In genomic region chr18:65527879-65528633, GRCh38 we compare ENCODE assay signal across 24 cellular contexts.
DNase-seq lines count a peak whose midpoint lies in the region; ATAC-seq and TF ChIP-seq lines count a peak whose summit lies in the region.
"Had no signal": no experiment of that assay in that cellular context is flagged by ENCODE, and none has a peak within 500 bp of the region (broad histone marks: within the 10 kb centered on the region; RNA-seq: fewer than 3 reads in every experiment).

No MANE protein-coding gene starts in this region.

- TF ChIP-seq CTCF in glutamatergic neuron (IDR thresholded peaks at IDR 0.05; ENCODE audit: partially characterized antibody, unreplicated experiment) (no peak), WTC11 (IDR thresholded peaks at IDR 0.05) (no peak)

- peak overlapping the region; percentile 82 for H3K27ac Mint-ChIP-seq in glutamatergic neuron (ENCODE audit: unreplicated experiment)
- H3K27ac Mint-ChIP-seq in WTC11: no peak overlapping the region
- H3K27ac Mint-ChIP-seq: activated CD4-positive, alpha-beta T cell treated with anti-CD3 and anti-CD28 coated beads, Interleukin-2, amount 10 ng/mL, durations not matched to agents 7 days and 5 days; activated naive CD8-positive, alpha-beta T cell; activated T-helper 1 cell treated with anti-CD3 and anti-CD28 coated beads, Interleukin-12 subunit alpha, Interleukin-12 subunit beta, Interleukin-2, Interleukin-4 antibody, amounts not matched to agents 30 ng/mL and 10 ng/mL and 1 ng/mL, durations not matched to agents 14 hours and 24 hours and 36 hours; B cell; immature natural killer cell; natural killer cell treated with Interleukin-12 subunit alpha and Interleukin-12 subunit beta and Interleukin-15 and Interleukin-18, amount 100 ng/mL, for 72 hours; stimulated activated naive CD8-positive, alpha-beta T cell treated with anti-CD3 and anti-CD28 coated beads, Interleukin-15, Interleukin-2, amounts not matched to agents 100 ng/mL and 50 ng/mL, for 24 hours had no signal

- CTCF ChIA-PET in WTC11 (lab: Charles Lee): interaction anchor here (0.6 kb wide), 1 partner anchor 10 kb away, joined by 3 read pairs; no protein-coding TSS in a partner anchor

- H3K9me3 Mint-ChIP-seq in glutamatergic neuron (ENCODE audit: unreplicated experiment) (peaks cover 5% of the 10 kb centered on the region), WTC11 (peaks cover 12% of the 10 kb centered on the region; the same call in 1 of the 2 replicates)
- H3K9me3 Mint-ChIP-seq: stimulated activated naive CD8-positive, alpha-beta T cell treated with anti-CD3 and anti-CD28 coated beads, Interleukin-15, Interleukin-2, amounts not matched to agents 100 ng/mL and 50 ng/mL, for 24 hours had no signal

- H3K4me1 Mint-ChIP-seq in glutamatergic neuron (ENCODE audit: low read depth, unreplicated experiment) (peaks cover 7% of the 10 kb centered on the region), WTC11 (0 out of 2 replicates have a peak, but pooled peaks cover 3% of the 10 kb centered on the region)
- H3K4me1 Mint-ChIP-seq: activated CD4-positive, alpha-beta T cell treated with anti-CD3 and anti-CD28 coated beads, Interleukin-2, amount 10 ng/mL, durations not matched to agents 7 days and 5 days; B cell; immature natural killer cell had no signal

- no peak overlapping the region for H3K4me3 Mint-ChIP-seq in glutamatergic neuron (ENCODE audit: unreplicated experiment)
- H3K4me3 Mint-ChIP-seq in WTC11: no peak overlapping the region
- H3K4me3 Mint-ChIP-seq: activated CD4-positive, alpha-beta T cell treated with anti-CD3 and anti-CD28 coated beads, Interleukin-2, amount 10 ng/mL, durations not matched to agents 7 days and 5 days; activated naive CD8-positive, alpha-beta T cell; activated T-helper 1 cell treated with anti-CD3 and anti-CD28 coated beads, Interleukin-12 subunit alpha, Interleukin-12 subunit beta, Interleukin-2, Interleukin-4 antibody, amounts not matched to agents 30 ng/mL and 10 ng/mL and 1 ng/mL, durations not matched to agents 14 hours and 24 hours and 36 hours; B cell; immature natural killer cell; natural killer cell treated with Interleukin-12 subunit alpha and Interleukin-12 subunit beta and Interleukin-15 and Interleukin-18, amount 100 ng/mL, for 72 hours; stimulated activated naive CD8-positive, alpha-beta T cell treated with anti-CD3 and anti-CD28 coated beads, Interleukin-15, Interleukin-2, amounts not matched to agents 100 ng/mL and 50 ng/mL, for 24 hours had no signal

- H3K27me3 Mint-ChIP-seq in glutamatergic neuron (ENCODE audit: unreplicated experiment): no peaks in the 10 kb centered on the region
- no peaks in the 10 kb centered on the region for H3K27me3 Mint-ChIP-seq in WTC11 (ENCODE audit: low read depth)
- H3K27me3 Mint-ChIP-seq: activated CD4-positive, alpha-beta T cell treated with anti-CD3 and anti-CD28 coated beads, Interleukin-2, amount 10 ng/mL, durations not matched to agents 7 days and 5 days; activated naive CD8-positive, alpha-beta T cell; B cell; natural killer cell treated with Interleukin-12 subunit alpha and Interleukin-12 subunit beta and Interleukin-15 and Interleukin-18, amount 100 ng/mL, for 72 hours; stimulated activated naive CD8-positive, alpha-beta T cell treated with anti-CD3 and anti-CD28 coated beads, Interleukin-15, Interleukin-2, amounts not matched to agents 100 ng/mL and 50 ng/mL, for 24 hours had no signal

- POLR2A ChIA-PET in WTC11 (lab: Charles Lee): no interaction called here

- no peaks in the 10 kb centered on the region for H3K36me3 Mint-ChIP-seq in glutamatergic neuron (ENCODE audit: unreplicated experiment)
- no peaks in the 10 kb centered on the region for H3K36me3 Mint-ChIP-seq in WTC11
- H3K36me3 Mint-ChIP-seq: activated naive CD8-positive, alpha-beta T cell had no signal

- no peak for ATAC-seq in WTC11
- ATAC-seq: natural killer cell treated with Interleukin-12 subunit alpha and Interleukin-12 subunit beta and Interleukin-15 and Interleukin-18, amount 100 ng/mL, for 72 hours had no signal

- DNase-seq in DMS153 (lab: John Stamatoyannopoulos, UW): peak; percentile 6
- DNase-seq in DMS153 treated with DMSO at 0.1 percent for 48 hours (lab: John Stamatoyannopoulos, UW; ENCODE audit: unreplicated experiment): no peak
- DNase-seq in NCI-H1092 treated with DMSO at 0.1 percent for 48 hours (lab: John Stamatoyannopoulos, UW): peak; percentile 77
- peak; percentile 96 for DNase-seq in NCI-H69 (lab: John Stamatoyannopoulos, UW)
- DNase-seq in glutamatergic neuron: no peak
- DNase-seq in GM19238 (ENCODE audit: insufficient read length, low spot score): no peak
- DNase-seq in WTC11 (ENCODE audit: low spot score): no peak
- DNase-seq in NCI-H82 treated with DMSO at 0.1 percent for 48 hours (lab: John Stamatoyannopoulos, UW; ENCODE audit: unreplicated experiment): no peak
- DNase-seq: 8988T; activated CD4-positive, alpha-beta T cell treated with anti-CD3 and anti-CD28 coated beads, Interleukin-2, amount 10 ng/mL, durations not matched to agents 7 days and 5 days; Caco-2; immature natural killer cell; KBM-7; left ventricle myocardium inferior; NCI-H226; ovary; stimulated activated CD4-positive, alpha-beta T cell treated with anti-CD3 and anti-CD28 coated beads, Interleukin-4, amount 100 ng/mL, for 24 hours; T-helper 2 cell; tibial artery had no signal

TF ChIP-seq in WTC11, 78 proteins besides CTCF, POLR2A, EP300 and RAD21:
- no peak for TF ChIP-seq ZNF425 (CRISPR knock-in tag; conservative IDR thresholded peaks at IDR 0.05)
TF ChIP-seq in WTC11: peak in this region for 0.

Comparison
In these comparisons a context has a peak if more than half of its experiments do, and no peak if none do; other contexts are left out.
1. DNase-seq: peak in DMS153 (single experiment), NCI-H1092 treated with DMSO at 0.1 percent for 48 hours (single experiment) and NCI-H69 (single experiment); none in DMS153 treated with DMSO at 0.1 percent for 48 hours (single experiment), glutamatergic neuron (single experiment), GM19238 (single experiment), WTC11 (single experiment) and NCI-H82 treated with DMSO at 0.1 percent for 48 hours (single experiment).